8 cellular contexts compared by ENCODE assay signal in genomic region chr14:73770977-73771847, GRCh38. TPM values are rescaled to one million over a fixed set of nuclear protein-coding genes. Genes with fewer than 3 reads are reported as not detected.
DNase-seq lines count a peak whose midpoint lies in the region; ATAC-seq, FAIRE-seq and TF ChIP-seq lines count a peak whose summit lies in the region.

No MANE protein-coding gene starts in this region.

- H3K9me3 ChIP-seq in lower lobe of right lung: no peaks in the 10 kb centered on the region

- H3K4me1 Mint-ChIP-seq in T-cell: peaks cover 75 to 81% (median 77%) of the 10 kb centered on the region in 3 donors

- no peaks in the 10 kb centered on the region for H3K9me3 Mint-ChIP-seq in T-cell

- TF ChIP-seq CTCF in lower lobe of right lung (IDR thresholded peaks at IDR 0.05): no peak
- TF ChIP-seq CTCF in GM20000 (IDR thresholded peaks at IDR 0.05; ENCODE audit: extremely low read depth, missing control alignments): no peak

- peak overlapping the region; percentile 61 for H3K27ac ChIP-seq in lower lobe of right lung

- no peak for DNase-seq in GM12892 (ENCODE audit: insufficient read length)
- no peak for DNase-seq in T-cell
- peak; percentile 32 for DNase-seq in lower lobe of right lung
- DNase-seq in NOMO-1 (lab: John Stamatoyannopoulos, UW; ENCODE audit: unreplicated experiment in 2 of 2): no peak
- DNase-seq in GM20000 (ENCODE audit: low spot score): no peak
- DNase-seq in NCI-H226: no peak

- intact Hi-C loops in lower lobe of right lung (cut with DNase I): no loop called here

- no peak overlapping the region for H3K4me3 ChIP-seq in lower lobe of right lung

- ATAC-seq in HG02588 (IDR thresholded peaks at IDR 0.05; ENCODE audit: unreplicated experiment) (peak; percentile 15), T-cell (replicated peaks in 1 of 4) (peak in 3 of 4 experiments; percentile 33 to 40 (median 34)), lower lobe of right lung (peak; percentile 6 to 17), GM18868 (IDR thresholded peaks at IDR 0.05; ENCODE audit: unreplicated experiment) (no peak)

- no peaks in the 10 kb centered on the region for H3K27me3 ChIP-seq in lower lobe of right lung (ENCODE audit: low read depth)

- H3K36me3 ChIP-seq in lower lobe of right lung: no peaks in the 10 kb centered on the region

- CTCF ChIA-PET in T-cell (lab: Charles Lee): interaction anchor here (0.5 to 2.0 kb wide), 14 partner anchors 11 to 178 kb away, joined by 3 to 11 read pairs (median 4); a partner anchor contains a TSS

- FAIRE-seq in GM12892 (lab: Jason Lieb, UNC): peak; percentile 79

- peaks cover 95% of the 10 kb centered on the region for H3K4me1 ChIP-seq in lower lobe of right lung

- POLR2A ChIA-PET in T-cell (lab: Charles Lee): interaction anchor here (0.6 to 2.2 kb wide), 5 partner anchors 11 to 73 kb away, joined by 3 to 10 read pairs (median 5); a partner anchor contains a TSS

- H3K27ac Mint-ChIP-seq in T-cell: peak overlapping the region; percentile 85 to 89

- H3K36me3 Mint-ChIP-seq in T-cell: no peaks in the 10 kb centered on the region

- peak overlapping the region; percentile 28 to 67 (median 60) for H3K4me3 Mint-ChIP-seq in T-cell

- TF ChIP-seq POLR2A in GM12892 (IDR thresholded peaks at IDR 0.05; ENCODE audit: low read depth, low read length): no peak

- no peaks in the 10 kb centered on the region for H3K27me3 Mint-ChIP-seq in T-cell

RNA-seq across cellular contexts. Expression of gene PNMA1, which starts 57.0 kb away (rescaled TPM):
- 13.3 TPM for polyA plus RNA-seq in GM12892 (2012; ENCODE audit: missing spikeins)
- total RNA-seq in T-cell (10 to 100 TPM; 36.2 to 57.9 (median 53.4) TPM), lower lobe of right lung (24.4 TPM)
